In genomic region chr2:157838442-157839161, GRCh38 we compare ENCODE assay signal across 8 cellular contexts. TPM values are rescaled to one million over a fixed set of nuclear protein-coding genes. Genes with fewer than 3 reads are reported as not detected.
DNase-seq lines count a peak whose midpoint lies in the region; ATAC-seq and TF ChIP-seq lines count a peak whose summit lies in the region.

No MANE protein-coding gene starts in this region.

- peak; percentile 90 for DNase-seq in H4 (ENCODE audit: low spot score)
- peak; percentile 90 for DNase-seq in NCI-H2171 treated with DMSO at 0.1 percent for 48 hours (lab: John Stamatoyannopoulos, UW)
- peak; percentile 66 for DNase-seq in fibroblast of the conjunctiva (ENCODE audit: low read depth)
- no peak for DNase-seq in omental fat pad (ENCODE audit: low spot score)

- TF ChIP-seq CTCF in VCaP (conservative IDR thresholded peaks at IDR 0.05): no peak
- no peak for TF ChIP-seq CTCF in omental fat pad (IDR thresholded peaks at IDR 0.05)

- H3K27ac ChIP-seq in VCaP: peak overlapping the region; percentile 49

- ATAC-seq in omental fat pad (ENCODE audit: low FRiP score) (peak; percentile 50), HG03354 (IDR thresholded peaks at IDR 0.05; ENCODE audit: poor library complexity, severe bottlenecking, unreplicated experiment) (no peak), GM21381 (IDR thresholded peaks at IDR 0.05; ENCODE audit: unreplicated experiment) (no peak), GM21367 (IDR thresholded peaks at IDR 0.05; ENCODE audit: unreplicated experiment) (no peak)

RNA-seq across cellular contexts. Expression of gene ACVR1, which starts 37.5 kb away (rescaled TPM):
- 19.2 and 20.2 TPM in 2 replicates for total RNA-seq in H4 (2014; rRNA removed; shearing (Covaris generic))
- 10 to 100 TPM; 22.7 to 37.7 (median 28.2) TPM for total RNA-seq in omental fat pad
